9 cellular contexts compared by ENCODE assay signal in the genomic region with DNA sequence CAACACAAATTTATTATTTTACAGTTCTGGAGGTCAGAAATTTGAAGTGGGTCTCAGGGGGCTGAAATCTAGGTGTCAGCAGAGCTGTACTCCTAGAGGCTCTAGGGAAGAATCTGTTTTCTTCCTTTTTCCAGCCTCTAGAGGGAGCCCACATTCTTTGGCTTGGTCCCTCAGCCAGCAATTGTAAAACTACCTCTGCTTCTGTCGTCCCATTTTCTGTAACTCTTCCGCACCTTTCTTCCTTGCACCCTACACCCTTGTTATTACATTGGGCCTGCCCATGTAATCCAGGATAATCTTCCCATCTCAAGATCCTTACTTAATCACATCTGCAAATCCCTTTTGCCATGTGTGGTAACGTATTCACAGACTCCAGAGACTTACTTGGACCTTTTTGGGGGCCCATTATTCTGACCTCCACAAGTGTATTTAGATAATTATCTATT.
A peak's percentile ranks its signal among the peaks of the same experiment; 100 is the strongest.
DNase-seq lines count a peak whose midpoint lies in the region; ATAC-seq and TF ChIP-seq lines count a peak whose summit lies in the region.
"Had no signal": no experiment of that assay in that cellular context is flagged by ENCODE, and none has a peak within 500 bp of the region (broad histone marks: within the 10 kb centered on the region; RNA-seq: fewer than 3 reads in every experiment).

No MANE protein-coding gene starts in this region.

- peak; percentile 95 for ATAC-seq in SK-N-SH treated with all-trans-retinoic acid at 6 μM for 48 hours
- ATAC-seq in GM21447 (IDR thresholded peaks at IDR 0.05; ENCODE audit: unreplicated experiment), result no peak

- in situ Hi-C loops in brain microvascular endothelial cell (cut with HindIII; ENCODE audit: low pct_ligation_motif_present, low sequenced_read_pairs), result no loop called here

- DNase-seq in NCI-H1417 (lab: John Stamatoyannopoulos, UW) (peak; percentile 44 to 83 (median 79)), NCI-H1417 treated with DMSO at 0.1 percent for 48 hours (lab: John Stamatoyannopoulos, UW) (no peak), NCI-H1092 (lab: John Stamatoyannopoulos, UW) (peak; percentile 49), brain microvascular endothelial cell (peak; percentile 44), iris pigment epithelial cell (ENCODE audit: low read depth) (peak; percentile 59)
- peak; percentile 39 for DNase-seq in stimulated activated CD4-positive, alpha-beta T cell treated with anti-CD3 and anti-CD28 coated beads, Interleukin-15, amount 100 ng/mL, for 24 hours

- H3K4me3 ChIP-seq in brain microvascular endothelial cell (ENCODE audit: low read depth, low read length), result no peak overlapping the region
- H3K4me3 ChIP-seq: BLaER1 had no signal

- TF ChIP-seq CTCF in brain microvascular endothelial cell (IDR thresholded peaks at IDR 0.05; ENCODE audit: low read depth, low read length, missing control alignments), result peak; percentile 88

- H3K36me3 ChIP-seq in brain microvascular endothelial cell (replicated peaks), result no peaks in the 10 kb centered on the region
- H3K36me3 ChIP-seq: BLaER1 had no signal

- H3K27ac ChIP-seq in brain microvascular endothelial cell, result no peak overlapping the region
- H3K27ac ChIP-seq: BLaER1 had no signal

- no peaks in the 10 kb centered on the region for H3K27me3 ChIP-seq in brain microvascular endothelial cell (replicated peaks)
- H3K27me3 ChIP-seq: BLaER1 had no signal

TF ChIP-seq in SK-N-SH treated with all-trans-retinoic acid at 6 μM for 48 hours, 23 proteins besides CTCF, POLR2A, EP300 and RAD21:
- TF ChIP-seq ISL1 (CRISPR knock-in tag; IDR thresholded peaks at IDR 0.05) (no peak), SNAI2 (CRISPR knock-in tag; IDR thresholded peaks at IDR 0.05) (no peak), TOX (CRISPR knock-in tag; IDR thresholded peaks at IDR 0.05; ENCODE audit: borderline replicate concordance) (no peak), BACH2 (CRISPR knock-in tag; IDR thresholded peaks at IDR 0.05; ENCODE audit: borderline replicate concordance) (no peak), CREB5 (CRISPR knock-in tag; IDR thresholded peaks at IDR 0.05; ENCODE audit: low read depth) (no peak), ZC3H10 (CRISPR knock-in tag; IDR thresholded peaks at IDR 0.05) (no peak), ESRRG (CRISPR knock-in tag; IDR thresholded peaks at IDR 0.05) (no peak), OSR1 (CRISPR knock-in tag; IDR thresholded peaks at IDR 0.05) (no peak), ZFP3 (CRISPR knock-in tag; IDR thresholded peaks at IDR 0.05) (no peak)
- TF ChIP-seq, protein P1, sequence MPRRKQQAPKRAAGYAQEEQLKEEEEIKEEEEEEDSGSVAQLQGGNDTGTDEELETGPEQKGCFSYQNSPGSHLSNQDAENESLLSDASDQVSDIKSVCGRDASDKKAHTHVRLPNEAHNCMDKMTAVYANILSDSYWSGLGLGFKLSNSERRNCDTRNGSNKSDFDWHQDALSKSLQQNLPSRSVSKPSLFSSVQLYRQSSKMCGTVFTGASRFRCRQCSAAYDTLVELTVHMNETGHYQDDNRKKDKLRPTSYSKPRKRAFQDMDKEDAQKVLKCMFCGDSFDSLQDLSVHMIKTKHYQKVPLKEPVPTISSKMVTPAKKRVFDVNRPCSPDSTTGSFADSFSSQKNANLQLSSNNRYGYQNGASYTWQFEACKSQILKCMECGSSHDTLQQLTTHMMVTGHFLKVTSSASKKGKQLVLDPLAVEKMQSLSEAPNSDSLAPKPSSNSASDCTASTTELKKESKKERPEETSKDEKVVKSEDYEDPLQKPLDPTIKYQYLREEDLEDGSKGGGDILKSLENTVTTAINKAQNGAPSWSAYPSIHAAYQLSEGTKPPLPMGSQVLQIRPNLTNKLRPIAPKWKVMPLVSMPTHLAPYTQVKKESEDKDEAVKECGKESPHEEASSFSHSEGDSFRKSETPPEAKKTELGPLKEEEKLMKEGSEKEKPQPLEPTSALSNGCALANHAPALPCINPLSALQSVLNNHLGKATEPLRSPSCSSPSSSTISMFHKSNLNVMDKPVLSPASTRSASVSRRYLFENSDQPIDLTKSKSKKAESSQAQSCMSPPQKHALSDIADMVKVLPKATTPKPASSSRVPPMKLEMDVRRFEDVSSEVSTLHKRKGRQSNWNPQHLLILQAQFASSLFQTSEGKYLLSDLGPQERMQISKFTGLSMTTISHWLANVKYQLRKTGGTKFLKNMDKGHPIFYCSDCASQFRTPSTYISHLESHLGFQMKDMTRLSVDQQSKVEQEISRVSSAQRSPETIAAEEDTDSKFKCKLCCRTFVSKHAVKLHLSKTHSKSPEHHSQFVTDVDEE (CRISPR knock-in tag; IDR thresholded peaks at IDR 0.05), result no peak
